Comparison of ENCODE assay signal across 1 cellular context in genomic region chr19:45751483-45751882, GRCh38. TPM values are rescaled to one million over a fixed set of nuclear protein-coding genes. Genes with fewer than 3 reads are reported as not detected.
"Had no signal": no experiment of that assay in that cellular context is flagged by ENCODE, and none has a peak within 500 bp of the region (broad histone marks: within the 10 kb centered on the region; RNA-seq: fewer than 3 reads in every experiment).

No MANE protein-coding gene starts in this region.

RNA-seq across cellular contexts. Expression of gene MEIOSIN, which starts 18.2 kb away (rescaled TPM):
- total RNA-seq: G401 had no signal
